In the genomic region with DNA sequence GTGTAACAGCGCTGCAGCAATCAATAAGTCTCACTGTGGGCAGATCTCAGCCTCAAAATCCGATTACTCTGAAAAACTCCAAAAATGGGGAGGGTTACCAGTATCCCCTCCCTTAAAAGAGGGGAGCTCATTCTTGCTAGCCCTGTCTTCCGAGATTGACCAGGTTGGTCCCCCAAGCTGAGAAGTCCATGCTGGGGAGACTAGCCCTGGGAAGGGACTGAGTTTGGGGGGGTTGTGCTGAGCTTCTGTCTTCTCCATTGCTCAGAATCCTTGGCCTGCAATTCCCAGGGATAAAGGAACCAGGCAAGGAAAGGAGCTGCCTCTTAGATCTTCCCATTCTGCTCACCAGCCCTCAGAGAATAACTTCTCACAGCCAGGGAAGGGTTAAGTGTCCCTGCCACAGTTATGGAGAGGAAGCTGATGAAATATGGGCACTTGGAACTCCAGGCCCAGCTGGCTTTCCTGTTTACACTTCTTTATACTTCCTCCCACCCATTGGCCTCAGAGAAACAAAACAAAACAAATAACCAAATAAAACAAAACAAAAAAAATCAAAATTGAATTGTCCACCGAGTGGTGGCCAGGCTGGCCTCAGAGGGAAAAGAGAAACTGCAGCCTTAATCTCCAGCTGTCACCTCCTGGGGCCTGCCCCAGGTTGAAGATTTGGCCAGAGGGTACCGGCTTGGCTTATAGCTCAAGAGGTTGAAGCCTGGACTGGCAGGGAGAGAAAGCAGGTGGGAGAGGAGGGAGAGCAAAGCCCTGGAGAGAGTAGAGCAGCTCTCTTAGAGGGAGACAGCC, we compare ENCODE assay signal across 13 cellular contexts. TPM values are rescaled to one million over a fixed set of nuclear protein-coding genes. Genes with fewer than 3 reads are reported as not detected.
DNase-seq lines count a peak whose midpoint lies in the region; ATAC-seq and TF ChIP-seq lines count a peak whose summit lies in the region.
"Had no signal": no experiment of that assay in that cellular context is flagged by ENCODE, and none has a peak within 500 bp of the region (broad histone marks: within the 10 kb centered on the region; RNA-seq: fewer than 3 reads in every experiment).

No MANE protein-coding gene starts in this region.

- peak overlapping the region; percentile 88 for H3K4me3 Mint-ChIP-seq in Calu3 (ENCODE audit: low read depth, unreplicated experiment)
- peak overlapping the region; percentile 9 for H3K4me3 Mint-ChIP-seq in central memory CD8-positive, alpha-beta T cell

- H3K9ac ChIP-seq in parathyroid adenoma, result no peak overlapping the region

- H3K27me3 ChIP-seq in parathyroid adenoma (ENCODE audit: control insufficient read depth, insufficient read depth, low read length), result no peaks in the 10 kb centered on the region
- H3K27me3 ChIP-seq in right cardiac atrium (ENCODE audit: control insufficient read depth, insufficient read depth), result no peaks in the 10 kb centered on the region

- H3K4me3 ChIP-seq in parathyroid adenoma (ENCODE audit: low read depth, low read length) (no peak overlapping the region), right cardiac atrium (ENCODE audit: low read length) (no peak overlapping the region)

- H3K9me3 ChIP-seq in parathyroid adenoma (ENCODE audit: control insufficient read depth, low read length) (no peaks in the 10 kb centered on the region), right cardiac atrium (ENCODE audit: control insufficient read depth, low read length) (no peaks in the 10 kb centered on the region)

- 47% methylated on average over 5 of the region's 5 CpGs for WGBS in right cardiac atrium

- H3K36me3 ChIP-seq in parathyroid adenoma (ENCODE audit: control insufficient read depth, insufficient read depth, low read length), result no peaks in the 10 kb centered on the region

- peaks cover 80% of the 10 kb centered on the region for H3K4me1 Mint-ChIP-seq in Calu3 (ENCODE audit: low read depth, unreplicated experiment)
- peaks cover 21% of the 10 kb centered on the region for H3K4me1 Mint-ChIP-seq in central memory CD8-positive, alpha-beta T cell

- BruUV-seq in Calu3 (replicated peaks; lab: Mats Ljungman, UMichigan), result no TSS peak

- TF ChIP-seq CTCF in Calu3 (IDR thresholded peaks at IDR 0.05; ENCODE audit: unreplicated experiment) (no peak), parathyroid adenoma (IDR thresholded peaks at IDR 0.05) (no peak)

- H3K79me2 ChIP-seq in parathyroid adenoma, result no peaks in the 10 kb centered on the region

- H3K4me1 ChIP-seq in parathyroid adenoma (no peaks in the 10 kb centered on the region), right cardiac atrium (ENCODE audit: control insufficient read depth, insufficient read depth, low read length) (no peaks in the 10 kb centered on the region)

- peaks cover 16% of the 10 kb centered on the region for H3K27me3 Mint-ChIP-seq in Calu3 (ENCODE audit: unreplicated experiment)
- peaks cover 91% of the 10 kb centered on the region for H3K27me3 Mint-ChIP-seq in central memory CD8-positive, alpha-beta T cell

- no peaks in the 10 kb centered on the region for H3K9me3 Mint-ChIP-seq in Calu3 (ENCODE audit: low read depth, unreplicated experiment)
- H3K9me3 Mint-ChIP-seq in central memory CD8-positive, alpha-beta T cell, result no peaks in the 10 kb centered on the region

- H3K27ac Mint-ChIP-seq in Calu3 (ENCODE audit: unreplicated experiment), result peak overlapping the region; percentile 95
- no peak overlapping the region for H3K27ac Mint-ChIP-seq in central memory CD8-positive, alpha-beta T cell (ENCODE audit: low read depth)

- no peak overlapping the region for H2AFZ ChIP-seq in parathyroid adenoma

- no peak for ATAC-seq in central memory CD8-positive, alpha-beta T cell (replicated peaks; ENCODE audit: extremely low read depth, poor library complexity, severe bottlenecking)
- ATAC-seq in right cardiac atrium, result no peak

- DNase-seq in Calu3 (no peak), NCI-H2029 treated with DMSO at 0.1 percent for 48 hours (lab: John Stamatoyannopoulos, UW) (peak; percentile 89), glomerular visceral epithelial cell (ENCODE audit: extremely low spot score) (no peak), right cardiac atrium (no peak), NK-92 (lab: John Stamatoyannopoulos, UW; ENCODE audit: unreplicated experiment) (no peak)
- DNase-seq in central memory CD8-positive, alpha-beta T cell (ENCODE audit: low spot score in 2 of 2), result no peak
- DNase-seq in activated T-cell treated with anti-CD3 and anti-CD28 coated beads, Interleukin-2, amount 50 U/mL, for 48 hours, result no peak
- DNase-seq: amygdala; GF-D8; NCI-H1930; stimulated activated CD4-positive, alpha-beta T cell treated with anti-CD3 and anti-CD28 coated beads, Interleukin-4, amount 100 ng/mL, for 24 hours had no signal

- CTCF ChIA-PET in Calu3 (lab: Charles Lee), result interaction anchor here (0.5 to 1.8 kb wide), 13 partner anchors 7 to 328 kb away, joined by 3 to 10 read pairs (median 4); no protein-coding TSS in a partner anchor

- H3K4me2 ChIP-seq in parathyroid adenoma (ENCODE audit: low read length), result peak overlapping the region; percentile 40

- intact Hi-C loops in Calu3 (cut with micrococcal nuclease; ENCODE audit: unreplicated experiment), result no loop called here
- intact Hi-C loops in right cardiac atrium (cut with DNase I), result no loop called here

- H3K36me3 Mint-ChIP-seq in Calu3 (ENCODE audit: insufficient read depth, unreplicated experiment), result peaks cover 95% of the 10 kb centered on the region
- peaks cover 8% of the 10 kb centered on the region for H3K36me3 Mint-ChIP-seq in central memory CD8-positive, alpha-beta T cell (ENCODE audit: insufficient read depth)

- no peak overlapping the region for H3K27ac ChIP-seq in parathyroid adenoma
- H3K27ac ChIP-seq in right cardiac atrium (ENCODE audit: low read length), result no peak overlapping the region

RNA-seq across cellular contexts. Expression of a gene that starts 2.6 kb away (rescaled TPM):
- total RNA-seq in Calu3 (2022), result 151 and 154 TPM in 2 replicates
- 1 to 10 TPM; 1.2 to 2.3 (median 2.2) TPM for total RNA-seq in right cardiac atrium
- 2.8 TPM for polyA plus RNA-seq in right cardiac atrium

RNA-seq across cellular contexts. Expression of a gene that starts 6.1 kb away (rescaled TPM):
- total RNA-seq in Calu3 (2022), result 47.2 and 48.5 TPM in 2 replicates
- total RNA-seq in right cardiac atrium, result under 1 TPM in 3 of 4 donors, not detected in 1; 0.12 to 0.37 (median 0.14) TPM
- polyA plus RNA-seq in right cardiac atrium, result 0.14 TPM
- total RNA-seq: mononuclear cell had no signal

RNA-seq across cellular contexts. Expression of a gene that starts 9.3 kb away (rescaled TPM):
- total RNA-seq in Calu3 (2022), result 28.0 and 31.1 TPM in 2 replicates
- 1 to 10 TPM in 1 of 4 donors, under 1 TPM in 3; 0.38 to 1.1 (median 0.52) TPM for total RNA-seq in right cardiac atrium
- polyA plus RNA-seq in right cardiac atrium, result 1.1 TPM

RNA-seq across cellular contexts. Expression of a gene that starts 17.3 kb away (rescaled TPM):
- total RNA-seq in Calu3 (2022), result 140 and 144 TPM in 2 replicates
- 1 to 10 TPM in 2 of 4 donors, under 1 TPM in 2; 0.74 to 1.8 (median 1.0) TPM for total RNA-seq in right cardiac atrium
- 1.1 TPM for polyA plus RNA-seq in right cardiac atrium
- total RNA-seq: mononuclear cell had no signal

RNA-seq across cellular contexts. Expression of a gene that starts 23.3 kb away (rescaled TPM):
- total RNA-seq in Calu3 (2022) (30.2 and 31.3 TPM in 2 replicates), right cardiac atrium (under 1 TPM; 0.50 to 0.80 (median 0.59) TPM)
- polyA plus RNA-seq in right cardiac atrium, result 0.48 TPM

Comparison
In these comparisons a context has a peak if more than half of its experiments do, and no peak if none do; other contexts are left out.
1. RNA of a gene that starts 2.6 kb away (total RNA-seq): 151 to 154 TPM in Calu3; 1.2 to 2.3 TPM in right cardiac atrium; every median in the first group is over 10 times any median in the second.
2. RNA of a gene that starts 6.1 kb away (total RNA-seq): 47.2 to 48.5 TPM in Calu3; 0.12 to 0.37 TPM in right cardiac atrium; every median in the first group is over 10 times any median in the second.
3. RNA of a gene that starts 9.3 kb away (total RNA-seq): 28.0 to 31.1 TPM in Calu3; 0.38 to 1.1 TPM in right cardiac atrium; every median in the first group is over 10 times any median in the second.